Comparison of ENCODE assay signal across 21 cellular contexts in genomic region chrX:41984628-41985027, GRCh38.
DNase-seq lines count a peak whose midpoint lies in the region; ATAC-seq, FAIRE-seq and TF ChIP-seq lines count a peak whose summit lies in the region.
"Had no signal": no experiment of that assay in that cellular context is flagged by ENCODE, and none has a peak within 500 bp of the region (broad histone marks: within the 10 kb centered on the region; RNA-seq: fewer than 3 reads in every experiment).

No MANE protein-coding gene starts in this region.

- H3K4me3 ChIP-seq in smooth muscle cell, result no peak overlapping the region
- H3K4me3 ChIP-seq in A673 (ENCODE audit: low read depth, low read length, poor library complexity, severe bottlenecking), result no peak overlapping the region
- H3K4me3 ChIP-seq: right atrium auricular region, upper lobe of left lung had no signal

- intact Hi-C loops in A673 (cut with micrococcal nuclease; ENCODE audit: unreplicated experiment), result no loop called here

- H3K27me3 Mint-ChIP-seq in activated naive CD8-positive, alpha-beta T cell treated with anti-CD3 and anti-CD28 coated beads, Interleukin-2, amount 50 U/mL, for 24 hours, result no peaks in the 10 kb centered on the region
- H3K27me3 Mint-ChIP-seq in activated naive CD8-positive, alpha-beta T cell treated with anti-CD3 and anti-CD28 coated beads for 36 hours, result no peaks in the 10 kb centered on the region
- H3K27me3 Mint-ChIP-seq: activated CD8-positive, alpha-beta memory T cell treated with anti-CD3 and anti-CD28 coated beads, Interleukin-2, amount 10 ng/mL, durations not matched to agents 7 days and 5 days had no signal

- FAIRE-seq in D721Med (lab: Jason Lieb, UNC), result no peak

- H3K4me3 Mint-ChIP-seq in activated naive CD8-positive, alpha-beta T cell treated with anti-CD3 and anti-CD28 coated beads, Interleukin-2, amount 50 U/mL, for 24 hours, result no peak overlapping the region
- no peak overlapping the region for H3K4me3 Mint-ChIP-seq in activated naive CD8-positive, alpha-beta T cell treated with anti-CD3 and anti-CD28 coated beads for 36 hours
- H3K4me3 Mint-ChIP-seq: activated CD8-positive, alpha-beta memory T cell treated with anti-CD3 and anti-CD28 coated beads, Interleukin-2, amount 10 ng/mL, durations not matched to agents 7 days and 5 days; CD4-positive, alpha-beta memory T cell; mesothelial cell of epicardium; T-cell had no signal

- 54% methylated on average over 6 of the region's 6 CpGs for WGBS in smooth muscle cell (ENCODE audit: low lambda C conversion rate)

- CTCF ChIA-PET in A673 (lab: Charles Lee), result no interaction called here

- H3K27me3 ChIP-seq in foreskin keratinocyte, result no peaks in the 10 kb centered on the region
- H3K27me3 ChIP-seq in smooth muscle cell (ENCODE audit: low read depth), result no peaks in the 10 kb centered on the region
- H3K27me3 ChIP-seq in A673 (replicated peaks; ENCODE audit: insufficient read depth, low read depth, low read length, poor library complexity), result no peaks in the 10 kb centered on the region
- H3K27me3 ChIP-seq: right atrium auricular region, upper lobe of left lung had no signal

- no peak overlapping the region for H3K4me2 ChIP-seq in smooth muscle cell

- H3K36me3 Mint-ChIP-seq in activated naive CD8-positive, alpha-beta T cell treated with anti-CD3 and anti-CD28 coated beads, Interleukin-2, amount 50 U/mL, for 24 hours (ENCODE audit: low read depth), result no peaks in the 10 kb centered on the region
- no peaks in the 10 kb centered on the region for H3K36me3 Mint-ChIP-seq in activated naive CD8-positive, alpha-beta T cell treated with anti-CD3 and anti-CD28 coated beads for 36 hours
- H3K36me3 Mint-ChIP-seq: CD4-positive, alpha-beta memory T cell; mesothelial cell of epicardium; T-cell had no signal

- H2AFZ ChIP-seq in smooth muscle cell (ENCODE audit: low read depth), result no peak overlapping the region

- H3K27ac Mint-ChIP-seq in activated naive CD8-positive, alpha-beta T cell treated with anti-CD3 and anti-CD28 coated beads, Interleukin-2, amount 50 U/mL, for 24 hours, result no peak overlapping the region
- H3K27ac Mint-ChIP-seq in activated naive CD8-positive, alpha-beta T cell treated with anti-CD3 and anti-CD28 coated beads for 36 hours, result no peak overlapping the region
- H3K27ac Mint-ChIP-seq: activated CD8-positive, alpha-beta memory T cell treated with anti-CD3 and anti-CD28 coated beads, Interleukin-2, amount 10 ng/mL, durations not matched to agents 7 days and 5 days; CD4-positive, alpha-beta memory T cell; mesothelial cell of epicardium; T-cell had no signal

- TF ChIP-seq CTCF in foreskin keratinocyte (conservative IDR thresholded peaks at IDR 0.05) (no peak), smooth muscle cell (IDR thresholded peaks at IDR 0.05; ENCODE audit: borderline replicate concordance, insufficient read depth, poor library complexity, severe bottlenecking) (no peak), A673 (conservative IDR thresholded peaks at IDR 0.05; ENCODE audit: low read depth, low read length) (no peak), D721Med (IDR thresholded peaks at IDR 0.05; ENCODE audit: insufficient read depth, missing control alignments) (no peak)

- no TSS peak for BruUV-seq in A673 (replicated peaks; lab: Mats Ljungman, UMichigan)

- H3K9ac ChIP-seq in smooth muscle cell (ENCODE audit: low read depth), result no peak overlapping the region

- H3K27ac ChIP-seq in foreskin keratinocyte (peak overlapping the region; percentile 53), smooth muscle cell (ENCODE audit: low read depth) (peak overlapping the region; percentile 64), A673 (ENCODE audit: low read depth, low read length, poor library complexity, severe bottlenecking) (no peak overlapping the region)
- H3K27ac ChIP-seq: right atrium auricular region, upper lobe of left lung, WERI-Rb-1 had no signal

- H4K20me1 ChIP-seq in smooth muscle cell (ENCODE audit: low read depth), result no peaks in the 10 kb centered on the region

- H3K36me3 ChIP-seq in smooth muscle cell (ENCODE audit: low read depth) (no peaks in the 10 kb centered on the region), A673 (ENCODE audit: insufficient read depth, low read length, poor library complexity, severe bottlenecking) (no peaks in the 10 kb centered on the region)
- H3K36me3 ChIP-seq: right atrium auricular region, upper lobe of left lung, WERI-Rb-1 had no signal

- no peak for ATAC-seq in activated naive CD8-positive, alpha-beta T cell treated with anti-CD3 and anti-CD28 coated beads, Interleukin-2, amount 50 U/mL, for 24 hours
- ATAC-seq in foreskin keratinocyte, result peak; percentile 96
- no peak for ATAC-seq in left lobe of liver
- ATAC-seq: activated CD8-positive, alpha-beta memory T cell treated with anti-CD3 and anti-CD28 coated beads, Interleukin-2, amount 10 ng/mL, durations not matched to agents 7 days and 5 days; T-cell had no signal

- peaks cover 7% of the 10 kb centered on the region for H3K4me1 Mint-ChIP-seq in activated naive CD8-positive, alpha-beta T cell treated with anti-CD3 and anti-CD28 coated beads, Interleukin-2, amount 50 U/mL, for 24 hours
- peaks cover 3% of the 10 kb centered on the region for H3K4me1 Mint-ChIP-seq in activated naive CD8-positive, alpha-beta T cell treated with anti-CD3 and anti-CD28 coated beads for 36 hours
- H3K4me1 Mint-ChIP-seq: activated CD8-positive, alpha-beta memory T cell treated with anti-CD3 and anti-CD28 coated beads, Interleukin-2, amount 10 ng/mL, durations not matched to agents 7 days and 5 days; CD4-positive, alpha-beta memory T cell; mesothelial cell of epicardium; T-cell had no signal

- POLR2A ChIA-PET in A673 (lab: Charles Lee; ENCODE audit: low non-redundant PET), result no interaction called here

- H3K79me2 ChIP-seq in smooth muscle cell (ENCODE audit: low read depth), result no peaks in the 10 kb centered on the region

- peak; percentile 1 for DNase-seq in activated naive CD8-positive, alpha-beta T cell treated with anti-CD3 and anti-CD28 coated beads, Interleukin-2, amount 50 U/mL, for 24 hours
- no peak for DNase-seq in activated naive CD8-positive, alpha-beta T cell treated with anti-CD3 and anti-CD28 coated beads for 36 hours
- DNase-seq in M059J (ENCODE audit: low read depth) (peak; percentile 68), foreskin keratinocyte (peak; percentile 40 to 60), smooth muscle cell (lab: John Stamatoyannopoulos, UW; ENCODE audit: unreplicated experiment) (no peak), left lobe of liver (ENCODE audit: low spot score) (no peak), A673 (ENCODE audit: low spot score) (no peak), D721Med (ENCODE audit: insufficient read length, low spot score) (no peak)
- DNase-seq: activated CD8-positive, alpha-beta memory T cell treated with anti-CD3 and anti-CD28 coated beads, Interleukin-2, amount 10 ng/mL, durations not matched to agents 7 days and 5 days; CD4-positive, alpha-beta memory T cell; cortex of kidney; erythroblast; glutamatergic neuron; KG1; RPMI8226; stimulated activated CD4-positive, alpha-beta T cell treated with anti-CD3 and anti-CD28 coated beads, Interleukin-4, amount 100 ng/mL, for 1 hour; T-cell; upper lobe of left lung; WERI-Rb-1 had no signal

- H3K9me3 Mint-ChIP-seq in activated naive CD8-positive, alpha-beta T cell treated with anti-CD3 and anti-CD28 coated beads, Interleukin-2, amount 50 U/mL, for 24 hours, result no peaks in the 10 kb centered on the region
- no peaks in the 10 kb centered on the region for H3K9me3 Mint-ChIP-seq in activated naive CD8-positive, alpha-beta T cell treated with anti-CD3 and anti-CD28 coated beads for 36 hours
- H3K9me3 Mint-ChIP-seq: CD4-positive, alpha-beta memory T cell had no signal

- H3F3A ChIP-seq in smooth muscle cell (ENCODE audit: low read depth), result no peaks in the 10 kb centered on the region

- peaks cover 10% of the 10 kb centered on the region for H3K4me1 ChIP-seq in foreskin keratinocyte
- no peaks in the 10 kb centered on the region for H3K4me1 ChIP-seq in smooth muscle cell (ENCODE audit: low read depth)
- H3K4me1 ChIP-seq in A673 (ENCODE audit: insufficient read depth, low read length, poor library complexity, severe bottlenecking), result no peaks in the 10 kb centered on the region
- H3K4me1 ChIP-seq: right atrium auricular region, upper lobe of left lung had no signal

- no peaks in the 10 kb centered on the region for H3K9me3 ChIP-seq in smooth muscle cell (replicated peaks; ENCODE audit: low read depth)
- no peaks in the 10 kb centered on the region for H3K9me3 ChIP-seq in A673 (ENCODE audit: low read depth, low read length, poor library complexity, severe bottlenecking)
- H3K9me3 ChIP-seq: right atrium auricular region, upper lobe of left lung had no signal

Comparison
In these comparisons a context has a peak if more than half of its experiments do, and no peak if none do; other contexts are left out.
1. DNase-seq: peak in activated naive CD8-positive, alpha-beta T cell treated with anti-CD3 and anti-CD28 coated beads, Interleukin-2, amount 50 U/mL, for 24 hours (single experiment), M059J (single experiment) and foreskin keratinocyte (2 of 2); none in activated naive CD8-positive, alpha-beta T cell treated with anti-CD3 and anti-CD28 coated beads for 36 hours (single experiment), smooth muscle cell (single experiment), left lobe of liver (single experiment), A673 (single experiment) and D721Med (single experiment).